In the genomic region with DNA sequence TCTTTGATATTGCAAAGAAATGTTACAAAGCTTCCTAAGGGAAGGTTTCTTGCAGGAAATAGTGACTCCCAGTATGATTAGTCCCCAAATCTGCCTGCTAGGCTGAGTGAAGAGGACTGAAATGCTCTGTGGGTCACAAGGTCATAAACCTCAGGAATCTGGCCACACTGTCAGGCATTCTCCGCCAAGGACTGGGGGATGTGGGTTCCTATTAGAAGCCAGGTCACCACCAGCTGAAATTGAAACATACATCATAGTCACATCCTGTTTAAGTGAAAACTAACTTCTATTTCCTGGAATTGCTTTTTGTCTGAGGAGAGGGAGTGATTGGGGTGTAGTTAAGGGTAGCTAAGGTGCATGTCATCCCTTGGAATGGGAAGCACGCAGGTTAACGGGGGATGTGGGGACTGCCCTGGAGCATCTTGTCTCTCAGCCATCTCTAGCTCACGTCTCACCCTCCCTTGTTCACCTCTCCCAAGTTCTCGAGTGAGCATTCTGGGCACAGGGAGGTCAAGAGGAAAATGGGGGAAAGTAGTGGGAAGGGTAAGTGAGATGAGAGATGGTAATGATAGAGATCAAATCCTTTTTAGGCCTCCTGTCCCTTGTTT, we compare ENCODE assay signal across 8 cellular contexts. TPM values are rescaled to one million over a fixed set of nuclear protein-coding genes. Genes with fewer than 3 reads are reported as not detected.
DNase-seq lines count a peak whose midpoint lies in the region; ATAC-seq, FAIRE-seq and TF ChIP-seq lines count a peak whose summit lies in the region.
"Had no signal": no experiment of that assay in that cellular context is flagged by ENCODE, and none has a peak within 500 bp of the region (broad histone marks: within the 10 kb centered on the region; RNA-seq: fewer than 3 reads in every experiment).

No MANE protein-coding gene starts in this region.

- H3K27me3 ChIP-seq in endodermal cell (ENCODE audit: control insufficient read depth, insufficient read depth, low read length, poor library complexity, severe bottlenecking): no peaks in the 10 kb centered on the region
- no peaks in the 10 kb centered on the region for H3K27me3 ChIP-seq in trophoblast cell (ENCODE audit: insufficient read depth, low read length)

- no peak overlapping the region for H3K4ac ChIP-seq in trophoblast cell (ENCODE audit: low read depth, low read length)

- H3K79me1 ChIP-seq in trophoblast cell (ENCODE audit: low read length): peaks cover 5% of the 10 kb centered on the region

- H2BK12ac ChIP-seq in trophoblast cell (ENCODE audit: low read length): no peak overlapping the region

- no peak overlapping the region for H2AK5ac ChIP-seq in trophoblast cell (ENCODE audit: low read length)

- peaks cover 1% of the 10 kb centered on the region for H3K79me2 ChIP-seq in trophoblast cell (ENCODE audit: control insufficient read depth, insufficient read depth, low read length, poor library complexity)

- no peak overlapping the region for H4K8ac ChIP-seq in trophoblast cell (ENCODE audit: low read depth, low read length)

- H2BK5ac ChIP-seq in trophoblast cell (ENCODE audit: low read depth, low read length, poor library complexity): no peak overlapping the region

- H3K36me3 Mint-ChIP-seq in endodermal cell (ENCODE audit: low read depth): no peaks in the 10 kb centered on the region

- H3K14ac ChIP-seq in trophoblast cell (ENCODE audit: low read length): no peak overlapping the region

- ATAC-seq in GM18502 (IDR thresholded peaks at IDR 0.05; ENCODE audit: poor library complexity, unreplicated experiment) (peak; percentile 49), GM21381 (IDR thresholded peaks at IDR 0.05; ENCODE audit: unreplicated experiment) (no peak)

- no peak overlapping the region for H3K4me3 Mint-ChIP-seq in endodermal cell

- no peak for TF ChIP-seq CTCF in endodermal cell (conservative IDR thresholded peaks at IDR 0.05)

- H3K9me3 Mint-ChIP-seq in endodermal cell: no peaks in the 10 kb centered on the region

- no peak overlapping the region for H3K4me3 ChIP-seq in endodermal cell (ENCODE audit: low read length)
- no peak overlapping the region for H3K4me3 ChIP-seq in trophoblast cell (ENCODE audit: low read depth, low read length)

- no peaks in the 10 kb centered on the region for H3K36me3 ChIP-seq in endodermal cell (ENCODE audit: control insufficient read depth, insufficient read depth, low read length)
- no peaks in the 10 kb centered on the region for H3K36me3 ChIP-seq in trophoblast cell (ENCODE audit: control insufficient read depth in 1 of 2, insufficient read depth in 2 of 2, low read length in 2 of 2)

- peak; percentile 94 for FAIRE-seq in RCC 7860 (lab: Jason Lieb, UNC)

- DNase-seq in RCC 7860 (ENCODE audit: low spot score) (peak; percentile 95), endodermal cell (peak; percentile 53), trophoblast cell (peak; percentile 35 to 48), T-helper 9 cell (no peak), DMS 273 (lab: John Stamatoyannopoulos, UW; ENCODE audit: unreplicated experiment) (no peak)
- DNase-seq: NCI-H2029 had no signal

- peaks cover 40% of the 10 kb centered on the region for H3K4me1 Mint-ChIP-seq in endodermal cell

- H3K18ac ChIP-seq in trophoblast cell (ENCODE audit: low read length): no peak overlapping the region

- H3K9ac ChIP-seq in endodermal cell (ENCODE audit: extremely low read depth, low read length, poor library complexity, severe bottlenecking) (no peak overlapping the region), trophoblast cell (ENCODE audit: low read length) (no peak overlapping the region)

- no peak overlapping the region for H2BK120ac ChIP-seq in trophoblast cell (ENCODE audit: insufficient read depth, low read length, poor library complexity)

- H3K23ac ChIP-seq in trophoblast cell (ENCODE audit: low read length): no peak overlapping the region

- H3K4me1 ChIP-seq in endodermal cell (ENCODE audit: control insufficient read depth, insufficient read depth, low read length): peaks cover 10% of the 10 kb centered on the region
- H3K4me1 ChIP-seq in trophoblast cell (ENCODE audit: control insufficient read depth in 1 of 2, insufficient read depth in 2 of 2, low read length in 2 of 2): peaks cover 13% of the 10 kb centered on the region in 2 experiments

- H4K12ac ChIP-seq in trophoblast cell (ENCODE audit: low read depth, low read length): no peak overlapping the region

- H3K27ac Mint-ChIP-seq in endodermal cell: no peak overlapping the region

- 81 to 100% methylated on average over 3 to 5 of the region's 5 CpGs for WGBS in endodermal cell (ENCODE audit: insufficient coverage in 1 of 2, insufficient read length in 1 of 2), 2 experiments
- WGBS in trophoblast cell (ENCODE audit: extremely low coverage, insufficient coverage, insufficient read length): no CpG with 5 or more reads among the region's 5 CpGs

- peak overlapping the region; percentile 69 for H4K91ac ChIP-seq in trophoblast cell (ENCODE audit: low read depth, low read length)

- H3K4me2 ChIP-seq in trophoblast cell (ENCODE audit: low read length): no peak overlapping the region

- no peaks in the 10 kb centered on the region for H3K9me3 ChIP-seq in endodermal cell (ENCODE audit: control insufficient read depth, low read length)
- no peaks in the 10 kb centered on the region for H3K9me3 ChIP-seq in trophoblast cell (ENCODE audit: insufficient read depth, low read depth, low read length)

- H3K27ac ChIP-seq in endodermal cell (ENCODE audit: low read depth, low read length) (no peak overlapping the region), trophoblast cell (ENCODE audit: low read depth, low read length) (peak overlapping the region; percentile 11)

- no peak overlapping the region for H2AFZ ChIP-seq in trophoblast cell (ENCODE audit: insufficient read depth, low read length, poor library complexity)

- H3K27me3 Mint-ChIP-seq in endodermal cell (ENCODE audit: insufficient read depth): no peaks in the 10 kb centered on the region

RNA-seq across cellular contexts. Expression of gene GSAP, which starts 12.0 kb away (rescaled TPM):
- total RNA-seq in endodermal cell: under 1 TPM; 0.82 to 0.90 TPM
- polyA plus RNA-seq in endodermal cell (2013, experiment 1 of 2): 0.46 TPM
- 0.91 TPM for polyA plus RNA-seq in endodermal cell (2013, experiment 2 of 2)
- polyA plus RNA-seq in trophoblast cell (2013): 0.12 and 0.21 TPM in 2 replicates

Comparison
In these comparisons a context has a peak if more than half of its experiments do, and no peak if none do; other contexts are left out.
1. DNase-seq: peak in RCC 7860 (single experiment), endodermal cell (single experiment) and trophoblast cell (2 of 2); none in T-helper 9 cell (single experiment) and DMS 273 (single experiment).